Comparison of ENCODE assay signal across 23 cellular contexts in genomic region chr2:44459754-44460153, GRCh38.
"Had no signal": no experiment of that assay in that cellular context is flagged by ENCODE, and none has a peak within 500 bp of the region (broad histone marks: within the 10 kb centered on the region; RNA-seq: fewer than 3 reads in every experiment).

No MANE protein-coding gene starts in this region.

- H3K4me1 ChIP-seq: breast epithelium, esophagus muscularis mucosa, pancreas, upper lobe of right lung had no signal

- H3K9me3 ChIP-seq: pancreas, thyroid gland, upper lobe of right lung had no signal

- H3K4me3 ChIP-seq: breast epithelium, esophagus muscularis mucosa, pancreas, psoas muscle, thyroid gland, upper lobe of right lung had no signal

- ATAC-seq: left ventricle myocardium superior, psoas muscle, right cardiac atrium, upper lobe of right lung had no signal

- FAIRE-seq: astrocyte, colon, endothelial cell of umbilical vein, frontal cortex, pancreas had no signal

- H3K27me3 ChIP-seq: breast epithelium, esophagus muscularis mucosa, pancreas, thyroid gland, upper lobe of right lung had no signal

- H3K27ac ChIP-seq: breast epithelium, esophagus muscularis mucosa, pancreas, psoas muscle, thyroid gland, upper lobe of right lung had no signal

- DNase-seq: activated CD4-positive, alpha-beta memory T cell treated with anti-CD3 and anti-CD28 coated beads for 36 hours; activated CD4-positive, alpha-beta T cell treated with anti-CD3 and anti-CD28 coated beads for 48 hours; activated naive CD4-positive, alpha-beta T cell treated with Interleukin-2 at 50 U/mL for 16 hours; activated naive CD8-positive, alpha-beta T cell treated with anti-CD3 and anti-CD28 coated beads for 36 hours; activated T-cell treated with anti-CD3 and anti-CD28 coated beads, Interleukin-2, amount 50 U/mL, for 48 hours; effector memory CD4-positive, alpha-beta T cell; hippocampal formation; left ventricle myocardium superior; mammary epithelial cell; midbrain; pancreas; psoas muscle; right cardiac atrium; stimulated activated CD4-positive, alpha-beta T cell treated with anti-CD3 and anti-CD28 coated beads, Interleukin-4, amount 100 ng/mL, for 24 hours; substantia nigra; thyroid gland; upper lobe of right lung had no signal

- H3K36me3 ChIP-seq: breast epithelium, esophagus muscularis mucosa, pancreas, thyroid gland, upper lobe of right lung had no signal
